In genomic region chr5:106545325-106545724, GRCh38 we compare ENCODE assay signal across 28 cellular contexts.
DNase-seq lines count a peak whose midpoint lies in the region; ATAC-seq and TF ChIP-seq lines count a peak whose summit lies in the region.
"Had no signal": no experiment of that assay in that cellular context is flagged by ENCODE, and none has a peak within 500 bp of the region (broad histone marks: within the 10 kb centered on the region; RNA-seq: fewer than 3 reads in every experiment).

No MANE protein-coding gene starts in this region.

- intact Hi-C loops in sciatic nerve (cut with DNase I): no loop called here

- no peak overlapping the region for H4K8ac ChIP-seq in mesenchymal stem cell (ENCODE audit: low read length)

- H2BK120ac ChIP-seq in mesenchymal stem cell (ENCODE audit: low read depth, low read length): no peak overlapping the region

- DNase-seq in HT1080 (ENCODE audit: low read depth) (peak; percentile 85), T1000 (lab: John Stamatoyannopoulos, UW) (peak; percentile 34), epithelial cell of esophagus (ENCODE audit: low read depth) (peak; percentile 22), mesenchymal stem cell (no peak), H7 (no peak), sciatic nerve (ENCODE audit: low spot score) (no peak), NCI-H748 (lab: John Stamatoyannopoulos, UW; ENCODE audit: unreplicated experiment) (no peak)
- DNase-seq: activated CD4-positive, CD25-positive, alpha-beta regulatory T cell treated with anti-CD3 and anti-CD28 coated beads, Interleukin-2, amount 50 U/mL, for 72 hours; activated CD8-positive, alpha-beta T cell treated with anti-CD3 and anti-CD28 coated beads, Interleukin-2, amount 10 ng/mL, durations not matched to agents 7 days and 5 days; activated T-cell treated with anti-CD3 and anti-CD28 coated beads, Interleukin-2, amount 50 U/mL, for 24 hours; amniotic stem cell; C1 segment of cervical spinal cord; Caco-2; dorsolateral prefrontal cortex; erythroblast; Karpas-422; NCI-H1105; NCI-H2081 treated with DMSO at 0.1 percent for 48 hours; NCI-H345; nephron progenitor cell; right cardiac atrium; SHP77; stimulated activated CD4-positive, alpha-beta T cell treated with anti-CD3 and anti-CD28 coated beads, Interleukin-4, amount 100 ng/mL, for 24 hours; stimulated activated naive B cell treated with anti-CD40 and anti-IgM and Interleukin-4, amounts not matched to agents 10 μg/mL and 1 μg/mL and 100 μg/mL, for 72 hours; testis had no signal

- no peak overlapping the region for H3K4ac ChIP-seq in mesenchymal stem cell (ENCODE audit: low read depth in 1 of 2, low read length in 2 of 2)

- no peaks in the 10 kb centered on the region for H3K79me1 ChIP-seq in mesenchymal stem cell (replicated peaks; ENCODE audit: low read length, poor library complexity, severe bottlenecking)

- no peak overlapping the region for H3K14ac ChIP-seq in mesenchymal stem cell (ENCODE audit: low read length in 2 of 2)

- no peaks in the 10 kb centered on the region for H3K4me1 ChIP-seq in mesenchymal stem cell (ENCODE audit: control insufficient read depth, insufficient read depth, low read depth, low read length)
- H3K4me1 ChIP-seq: Caco-2, parathyroid adenoma, testis had no signal

- no peak overlapping the region for H4K91ac ChIP-seq in mesenchymal stem cell (ENCODE audit: low read length)

- no peak overlapping the region for H2AK5ac ChIP-seq in mesenchymal stem cell (ENCODE audit: low read length, severe bottlenecking)

- H3K36me3 ChIP-seq in mesenchymal stem cell (ENCODE audit: control insufficient read depth in 1 of 2, insufficient read depth in 2 of 2, low read depth in 1 of 2, low read length in 2 of 2) (no peaks in the 10 kb centered on the region), H7 (replicated peaks; ENCODE audit: control insufficient read depth, insufficient read depth, low read length) (no peaks in the 10 kb centered on the region)

- peaks cover 74% of the 10 kb centered on the region for H3K9me3 ChIP-seq in mesenchymal stem cell (ENCODE audit: control insufficient read depth, low read length)
- H3K9me3 ChIP-seq: Caco-2, testis had no signal

- no peak overlapping the region for H2BK15ac ChIP-seq in mesenchymal stem cell (ENCODE audit: low read depth, poor library complexity, severe bottlenecking)

- H3K27me3 ChIP-seq in mesenchymal stem cell (ENCODE audit: control insufficient read depth in 1 of 2, insufficient read depth in 1 of 2, low read length in 2 of 2): no peaks in the 10 kb centered on the region
- no peaks in the 10 kb centered on the region for H3K27me3 ChIP-seq in H7 (ENCODE audit: control insufficient read depth, insufficient read depth, low read length)
- H3K27me3 ChIP-seq: testis had no signal

- no peak overlapping the region for H3K23ac ChIP-seq in mesenchymal stem cell (ENCODE audit: low read length in 2 of 2)

- no peak overlapping the region for H3K4me3 ChIP-seq in epithelial cell of esophagus (ENCODE audit: low read length)
- H3K4me3 ChIP-seq in mesenchymal stem cell (ENCODE audit: insufficient read depth in 1 of 2, low read depth in 1 of 2, low read length in 2 of 2): peak overlapping the region in 1 of 2 experiments; percentile 18
- no peak overlapping the region for H3K4me3 ChIP-seq in H7 (ENCODE audit: insufficient read depth, low read depth, low read length)
- H3K4me3 ChIP-seq: dorsolateral prefrontal cortex, GM23338, testis had no signal

- ATAC-seq in sciatic nerve (no peak), HG03432 (IDR thresholded peaks at IDR 0.05; ENCODE audit: unreplicated experiment) (no peak)
- ATAC-seq: activated CD8-positive, alpha-beta T cell treated with anti-CD3 and anti-CD28 coated beads, Interleukin-2, amount 10 ng/mL, durations not matched to agents 7 days and 5 days; GM23338; right cardiac atrium; stimulated activated naive B cell treated with anti-CD40 and anti-IgM and Interleukin-4, amounts not matched to agents 10 μg/mL and 1 μg/mL and 100 μg/mL, for 72 hours had no signal

- H3K9ac ChIP-seq in mesenchymal stem cell (ENCODE audit: low read length): no peak overlapping the region
- H3K9ac ChIP-seq: parathyroid adenoma had no signal

- no peak overlapping the region for H3K4me2 ChIP-seq in mesenchymal stem cell (ENCODE audit: low read length, poor library complexity, severe bottlenecking)
- H3K4me2 ChIP-seq: GM23338 had no signal

- TF ChIP-seq CTCF in epithelial cell of esophagus (IDR thresholded peaks at IDR 0.05; ENCODE audit: insufficient read depth, low read depth, low read length, missing control alignments): no peak

- H2AFZ ChIP-seq in mesenchymal stem cell (ENCODE audit: low read depth, low read length): peak overlapping the region; percentile 10
- H2AFZ ChIP-seq: GM23338, parathyroid adenoma had no signal

- no peak overlapping the region for H3K18ac ChIP-seq in mesenchymal stem cell (ENCODE audit: low read depth in 1 of 2, low read length in 2 of 2)

- H2BK5ac ChIP-seq in mesenchymal stem cell (ENCODE audit: low read depth, low read length, poor library complexity, severe bottlenecking): no peak overlapping the region

- WGBS in mesenchymal stem cell: 84% methylated on average over 2 of the region's 2 CpGs

- no peak overlapping the region for H2BK12ac ChIP-seq in mesenchymal stem cell (ENCODE audit: low read length in 2 of 2)

- H3K27ac ChIP-seq in mesenchymal stem cell (ENCODE audit: low read length, poor library complexity, severe bottlenecking): no peak overlapping the region
- H3K27ac ChIP-seq: dorsolateral prefrontal cortex, parathyroid adenoma, testis had no signal

Comparison
In these comparisons a context has a peak if more than half of its experiments do, and no peak if none do; other contexts are left out.
1. DNase-seq: peak in HT1080 (single experiment), T1000 (single experiment) and epithelial cell of esophagus (single experiment); none in mesenchymal stem cell (single experiment), H7 (single experiment), sciatic nerve (single experiment) and NCI-H748 (single experiment).